In genomic region chr12:53223391-53224267, GRCh38 we compare ENCODE assay signal across 9 cellular contexts. TPM values are rescaled to one million over a fixed set of nuclear protein-coding genes. Genes with fewer than 3 reads are reported as not detected.
A peak's percentile ranks its signal among the peaks of the same experiment; 100 is the strongest.
DNase-seq lines count a peak whose midpoint lies in the region; ATAC-seq lines count a peak whose summit lies in the region.
"Had no signal": no experiment of that assay in that cellular context is flagged by ENCODE, and none has a peak within 500 bp of the region (broad histone marks: within the 10 kb centered on the region; RNA-seq: fewer than 3 reads in every experiment).

No MANE protein-coding gene starts in this region.

- H3K36me3 Mint-ChIP-seq in activated naive CD8-positive, alpha-beta T cell treated with anti-CD3 and anti-CD28 coated beads, Interleukin-2, amount 10 ng/mL, durations not matched to agents 7 days and 5 days: peaks cover 12% of the 10 kb centered on the region
- H3K36me3 Mint-ChIP-seq: memory B cell had no signal

- peak; percentile 51 for DNase-seq in activated naive CD8-positive, alpha-beta T cell treated with anti-CD3 and anti-CD28 coated beads, Interleukin-2, amount 10 ng/mL, durations not matched to agents 7 days and 5 days
- DNase-seq in left ventricle myocardium superior (peak; percentile 60), retina (no peak), MG63 (no peak)
- DNase-seq in stimulated activated naive CD4-positive, alpha-beta T cell treated with Interleukin-2 at 50 U/mL for 16 hours (lab: John Stamatoyannopoulos, UW): peak; percentile 21
- DNase-seq in stimulated activated CD4-positive, alpha-beta T cell treated with anti-CD3 and anti-CD28 coated beads, Interleukin-4, amount 100 ng/mL, for 4 hours: no peak

- H3K9me3 ChIP-seq in KOPT-K1 (ENCODE audit: insufficient read depth, low read length, poor library complexity, severe bottlenecking) (no peaks in the 10 kb centered on the region), MG63 (no peaks in the 10 kb centered on the region)

- H3K4me3 Mint-ChIP-seq in activated naive CD8-positive, alpha-beta T cell treated with anti-CD3 and anti-CD28 coated beads, Interleukin-2, amount 10 ng/mL, durations not matched to agents 7 days and 5 days: peak overlapping the region; percentile 80

- H3K27ac Mint-ChIP-seq in activated naive CD8-positive, alpha-beta T cell treated with anti-CD3 and anti-CD28 coated beads, Interleukin-2, amount 10 ng/mL, durations not matched to agents 7 days and 5 days: peak overlapping the region; percentile 87

- H3K27ac ChIP-seq in KOPT-K1 (ENCODE audit: low read depth, low read length, poor library complexity, severe bottlenecking): peak overlapping the region; percentile 62

- POLR2A ChIA-PET in activated naive CD8-positive, alpha-beta T cell treated with anti-CD3 and anti-CD28 coated beads, Interleukin-2, amount 10 ng/mL, durations not matched to agents 7 days and 5 days (lab: Charles Lee): interaction anchor here (0.6 to 2.3 kb wide), 7 partner anchors 10 to 120 kb away, joined by 3 to 8 read pairs (median 3); partner anchors contain the start of genes ESPL1 and SOAT2

- peaks cover 51% of the 10 kb centered on the region for H3K4me1 Mint-ChIP-seq in activated naive CD8-positive, alpha-beta T cell treated with anti-CD3 and anti-CD28 coated beads, Interleukin-2, amount 10 ng/mL, durations not matched to agents 7 days and 5 days

- H3K27me3 ChIP-seq in MG63: no peaks in the 10 kb centered on the region

- intact Hi-C loops in left ventricle myocardium superior (cut with micrococcal nuclease): no loop called here

- no peak overlapping the region for H3K4me3 ChIP-seq in MG63

- ATAC-seq in activated naive CD8-positive, alpha-beta T cell treated with anti-CD3 and anti-CD28 coated beads, Interleukin-2, amount 10 ng/mL, durations not matched to agents 7 days and 5 days (ENCODE audit: low read depth): no peak
- ATAC-seq in left ventricle myocardium superior (no peak), GM19463 (IDR thresholded peaks at IDR 0.05; ENCODE audit: unreplicated experiment) (no peak)

- no peaks in the 10 kb centered on the region for H3K9me3 Mint-ChIP-seq in activated naive CD8-positive, alpha-beta T cell treated with anti-CD3 and anti-CD28 coated beads, Interleukin-2, amount 10 ng/mL, durations not matched to agents 7 days and 5 days
- H3K9me3 Mint-ChIP-seq: memory B cell had no signal

- H3K36me3 ChIP-seq in KOPT-K1 (ENCODE audit: insufficient read depth, low read length) (no peaks in the 10 kb centered on the region), MG63 (no peaks in the 10 kb centered on the region; the same call in 1 of the 2 replicates)

- H3K27me3 Mint-ChIP-seq in activated naive CD8-positive, alpha-beta T cell treated with anti-CD3 and anti-CD28 coated beads, Interleukin-2, amount 10 ng/mL, durations not matched to agents 7 days and 5 days: no peaks in the 10 kb centered on the region
- H3K27me3 Mint-ChIP-seq: memory B cell had no signal

RNA-seq across cellular contexts. Expression of gene RARG, which starts 8.4 kb away (rescaled TPM):
- 10 to 100 TPM; 38.1 to 40.3 TPM for total RNA-seq in activated naive CD8-positive, alpha-beta T cell treated with anti-CD3 and anti-CD28 coated beads, Interleukin-2, amount 10 ng/mL, durations not matched to agents 7 days and 5 days
- 16.9 TPM for total RNA-seq in left ventricle myocardium superior
- 30.8 and 40.7 TPM in 2 replicates for total RNA-seq in MG63 (2014; rRNA removed; shearing (Covaris generic); ENCODE audit: low replicate concordance)

RNA-seq across cellular contexts. Expression of gene ITGB7, which starts 16.6 kb away (rescaled TPM):
- 100 to 1,000 TPM; 415 to 420 TPM for total RNA-seq in activated naive CD8-positive, alpha-beta T cell treated with anti-CD3 and anti-CD28 coated beads, Interleukin-2, amount 10 ng/mL, durations not matched to agents 7 days and 5 days
- total RNA-seq in left ventricle myocardium superior: 1.3 TPM
- 1.6 TPM in 1 of 2 replicates, not detected in the other for total RNA-seq in MG63 (2014; rRNA removed; shearing (Covaris generic); ENCODE audit: low replicate concordance)

RNA-seq across cellular contexts. Expression of gene CSAD, which starts 42.9 kb away (rescaled TPM):
- total RNA-seq in activated naive CD8-positive, alpha-beta T cell treated with anti-CD3 and anti-CD28 coated beads, Interleukin-2, amount 10 ng/mL, durations not matched to agents 7 days and 5 days: 10 to 100 TPM; 28.1 to 38.3 TPM
- 9.6 TPM for total RNA-seq in left ventricle myocardium superior
- total RNA-seq in MG63 (2014; rRNA removed; shearing (Covaris generic); ENCODE audit: low replicate concordance): 1.2 and 7.1 TPM in 2 replicates

RNA-seq across cellular contexts. Expression of gene ZNF740, which starts 43.1 kb away (rescaled TPM):
- total RNA-seq in activated naive CD8-positive, alpha-beta T cell treated with anti-CD3 and anti-CD28 coated beads, Interleukin-2, amount 10 ng/mL, durations not matched to agents 7 days and 5 days: 10 to 100 TPM; 53.6 to 60.2 TPM
- total RNA-seq in left ventricle myocardium superior: 31.6 TPM
- 14.7 and 22.2 TPM in 2 replicates for total RNA-seq in MG63 (2014; rRNA removed; shearing (Covaris generic); ENCODE audit: low replicate concordance)

RNA-seq across cellular contexts. Expression of gene ESPL1, which starts 44.5 kb away (rescaled TPM):
- total RNA-seq in activated naive CD8-positive, alpha-beta T cell treated with anti-CD3 and anti-CD28 coated beads, Interleukin-2, amount 10 ng/mL, durations not matched to agents 7 days and 5 days: 10 to 100 TPM; 90.5 to 91.0 TPM
- total RNA-seq in left ventricle myocardium superior: 0.17 TPM
- 22.1 and 23.9 TPM in 2 replicates for total RNA-seq in MG63 (2014; rRNA removed; shearing (Covaris generic); ENCODE audit: low replicate concordance)

Comparison
In these comparisons a context has a peak if more than half of its experiments do, and no peak if none do; other contexts are left out.
1. DNase-seq: peak in activated naive CD8-positive, alpha-beta T cell treated with anti-CD3 and anti-CD28 coated beads, Interleukin-2, amount 10 ng/mL, durations not matched to agents 7 days and 5 days (single experiment), left ventricle myocardium superior (single experiment) and stimulated activated naive CD4-positive, alpha-beta T cell treated with Interleukin-2 at 50 U/mL for 16 hours (single experiment); none in retina (single experiment), stimulated activated CD4-positive, alpha-beta T cell treated with anti-CD3 and anti-CD28 coated beads, Interleukin-4, amount 100 ng/mL, for 4 hours (0 of 2) and MG63 (single experiment).
2. RNA of gene ITGB7, which starts 16.6 kb away (total RNA-seq): 415 to 420 TPM in activated naive CD8-positive, alpha-beta T cell treated with anti-CD3 and anti-CD28 coated beads, Interleukin-2, amount 10 ng/mL, durations not matched to agents 7 days and 5 days; 1.3 TPM in left ventricle myocardium superior (single experiment) and 1.6 TPM in MG63; every median in the first group is over 100 times any median in the second.